ENCODE assay signal across 12 cellular contexts in the genomic region with DNA sequence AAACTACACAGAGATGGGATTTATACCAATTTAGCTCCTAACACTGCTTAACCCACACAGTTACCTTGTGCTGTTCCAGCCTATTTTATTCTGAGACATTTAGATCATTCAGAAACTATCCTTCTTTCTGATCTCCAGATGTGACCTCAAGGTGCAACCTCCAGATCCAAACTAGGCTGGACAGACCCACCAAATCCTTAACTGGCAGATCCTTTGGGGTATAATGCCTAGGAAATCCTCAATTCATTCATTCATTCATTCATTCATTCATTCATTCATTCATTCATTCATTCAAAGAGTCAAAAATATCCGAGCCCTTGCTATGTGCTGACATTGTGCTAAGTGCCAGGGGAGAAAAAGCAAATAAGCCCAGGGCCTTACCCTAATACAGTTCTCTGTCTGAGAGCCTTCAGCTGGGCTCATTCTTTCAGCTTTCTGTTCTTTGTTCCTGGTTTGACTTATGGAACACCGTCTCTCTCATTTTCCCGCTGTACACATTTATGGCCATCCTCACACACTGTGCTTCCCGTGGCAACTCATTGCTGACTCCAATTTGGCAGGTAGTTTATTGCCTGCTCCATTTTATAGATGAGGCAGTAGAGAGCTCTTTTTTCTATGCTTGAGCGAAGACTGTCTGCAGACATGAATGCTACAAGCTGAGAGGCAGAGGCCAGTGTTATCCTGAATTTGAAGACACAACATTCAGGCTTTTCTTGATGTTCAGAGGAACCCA.
"Had no signal": no experiment of that assay in that cellular context is flagged by ENCODE, and none has a peak within 500 bp of the region (broad histone marks: within the 10 kb centered on the region; RNA-seq: fewer than 3 reads in every experiment).

No MANE protein-coding gene starts in this region.

- H3K27me3 ChIP-seq: transverse colon had no signal

- H3K4me3 ChIP-seq: lung, transverse colon had no signal

- ATAC-seq: natural killer cell treated with Interleukin-12 subunit alpha and Interleukin-12 subunit beta and Interleukin-15 and Interleukin-18, amount 100 ng/mL, for 72 hours; T-helper 17 cell had no signal

- H3K36me3 ChIP-seq: transverse colon had no signal

- H3K27ac ChIP-seq: transverse colon had no signal

- DNase-seq: activated CD4-positive, alpha-beta T cell treated with anti-CD3 and anti-CD28 coated beads, Interleukin-2, amount 10 ng/mL, durations not matched to agents 7 days and 5 days; activated CD4-positive, CD25-positive, alpha-beta regulatory T cell; activated gamma-delta T cell; activated T-cell treated with anti-CD3 and anti-CD28 coated beads, Interleukin-2, amount 50 U/mL, for 1 hour; endodermal cell; occipital lobe; stimulated activated CD4-positive, alpha-beta T cell treated with anti-CD3 and anti-CD28 coated beads, Interleukin-12 subunit alpha, Interleukin-12 subunit beta, amount 100 ng/mL, for 4 hours; stimulated activated naive CD4-positive, alpha-beta T cell; T-helper 17 cell; transverse colon had no signal

- H3K9me3 ChIP-seq: transverse colon had no signal
